Comparison of ENCODE assay signal across 12 cellular contexts in genomic region chr11:113373306-113373705, GRCh38. TPM values are rescaled to one million over a fixed set of nuclear protein-coding genes. Genes with fewer than 3 reads are reported as not detected.
DNase-seq lines count a peak whose midpoint lies in the region; ATAC-seq and TF ChIP-seq lines count a peak whose summit lies in the region.
"Had no signal": no experiment of that assay in that cellular context is flagged by ENCODE, and none has a peak within 500 bp of the region (broad histone marks: within the 10 kb centered on the region; RNA-seq: fewer than 3 reads in every experiment).

No MANE protein-coding gene starts in this region.

- peak; percentile 60 for DNase-seq in HCEC 1CT
- DNase-seq in adipocyte (ENCODE audit: low read depth), result peak; percentile 17
- peak; percentile 35 for DNase-seq in fibroblast of the aortic adventitia (ENCODE audit: low read depth)
- DNase-seq in upper lobe of right lung, result no peak
- DNase-seq in activated T-cell treated with anti-CD3 and anti-CD28 coated beads for 4 hours, result no peak
- DNase-seq in dorsolateral prefrontal cortex, result no peak
- DNase-seq in ascending aorta (ENCODE audit: low spot score in 2 of 2), result no peak
- DNase-seq: activated CD8-positive, alpha-beta T cell treated with anti-CD3 and anti-CD28 coated beads, Interleukin-2, amount 10 ng/mL, durations not matched to agents 7 days and 5 days; aorta; NCI-H1417; posterior cingulate gyrus; stimulated activated CD4-positive, alpha-beta T cell treated with anti-CD3 and anti-CD28 coated beads, Interleukin-15, amount 100 ng/mL, for 24 hours had no signal

- H3K9ac ChIP-seq in adipocyte (ENCODE audit: low read length), result no peak overlapping the region

- H3K36me3 ChIP-seq in adipocyte (ENCODE audit: control insufficient read depth, insufficient read depth, low read length, severe bottlenecking), result no peaks in the 10 kb centered on the region
- H3K36me3 ChIP-seq in upper lobe of right lung, result peaks cover 7% of the 10 kb centered on the region
- H3K36me3 ChIP-seq in ascending aorta, result peaks cover 3 to 5% of the 10 kb centered on the region in 2 donors

- no peaks in the 10 kb centered on the region for H3K27me3 ChIP-seq in adipocyte (replicated peaks; ENCODE audit: control insufficient read depth, insufficient read depth, low read length)
- H3K27me3 ChIP-seq in upper lobe of right lung, result no peaks in the 10 kb centered on the region
- no peaks in the 10 kb centered on the region for H3K27me3 ChIP-seq in dorsolateral prefrontal cortex
- H3K27me3 ChIP-seq in ascending aorta, result no peaks in the 10 kb centered on the region

- intact Hi-C loops in upper lobe of right lung (cut with DNase I), result no loop called here
- intact Hi-C loops in dorsolateral prefrontal cortex (cut with DNase I), result no loop called here
- intact Hi-C loops in ascending aorta (cut with DNase I), result loop anchor here (5.0 kb wide), 1 partner anchor 359 kb away; no protein-coding TSS in a partner anchor

- H3K4me1 ChIP-seq in adipocyte (ENCODE audit: control insufficient read depth, insufficient read depth, low read length), result peaks cover 19% of the 10 kb centered on the region
- no peaks in the 10 kb centered on the region for H3K4me1 ChIP-seq in upper lobe of right lung
- no peaks in the 10 kb centered on the region for H3K4me1 ChIP-seq in ascending aorta

- H3K4me3 ChIP-seq in adipocyte (ENCODE audit: low read length) (no peak overlapping the region), fibroblast of the aortic adventitia (ENCODE audit: low read depth, low read length) (no peak overlapping the region), upper lobe of right lung (no peak overlapping the region), dorsolateral prefrontal cortex (no peak overlapping the region), ascending aorta (no peak overlapping the region)

- TF ChIP-seq CTCF in fibroblast of the aortic adventitia (IDR thresholded peaks at IDR 0.05; ENCODE audit: insufficient read depth, low read length) (no peak), upper lobe of right lung (IDR thresholded peaks at IDR 0.05) (no peak), dorsolateral prefrontal cortex (IDR thresholded peaks at IDR 0.05 in 54 of 56, conservative IDR thresholded peaks at IDR 0.05 in 2 of 56; ENCODE audit: low read depth in 1 of 56, partially characterized antibody in 56 of 56) (no peak), ascending aorta (IDR thresholded peaks at IDR 0.05) (no peak)

- ATAC-seq in upper lobe of right lung, result peak; percentile 10
- ATAC-seq: activated CD8-positive, alpha-beta T cell treated with anti-CD3 and anti-CD28 coated beads, Interleukin-2, amount 10 ng/mL, durations not matched to agents 7 days and 5 days had no signal

- no peaks in the 10 kb centered on the region for H3K9me3 ChIP-seq in adipocyte (ENCODE audit: control insufficient read depth, low read length)
- no peaks in the 10 kb centered on the region for H3K9me3 ChIP-seq in upper lobe of right lung
- H3K9me3 ChIP-seq in ascending aorta, result no peaks in the 10 kb centered on the region

- H3K27ac ChIP-seq in upper lobe of right lung, result no peak overlapping the region
- H3K27ac ChIP-seq in dorsolateral prefrontal cortex, result no peak overlapping the region
- H3K27ac ChIP-seq in ascending aorta, result no peak overlapping the region

RNA-seq across cellular contexts. Expression of gene ANKK1, which starts 14.3 kb away (rescaled TPM):
- not detected in 2 replicates for total RNA-seq in fibroblast of the aortic adventitia (ENCODE audit: low replicate concordance)
- not detected for total RNA-seq in upper lobe of right lung
- 1 to 10 TPM in 35 of 120 experiments, under 1 TPM in 82, not detected in 3; 0.19 to 3.5 (median 0.66) TPM for total RNA-seq in dorsolateral prefrontal cortex
- total RNA-seq in ascending aorta, result not detected
- total RNA-seq: activated CD8-positive, alpha-beta T cell treated with anti-CD3 and anti-CD28 coated beads, Interleukin-2, amount 10 ng/mL, durations not matched to agents 7 days and 5 days had no signal

RNA-seq across cellular contexts. Expression of gene TTC12, which starts 58.9 kb away (rescaled TPM):
- total RNA-seq in fibroblast of the aortic adventitia (ENCODE audit: low replicate concordance), result 9.8 and 12.7 TPM in 2 replicates
- 15.3 TPM for total RNA-seq in upper lobe of right lung
- 10 to 100 TPM in 99 of 120 experiments, 1 to 10 TPM in 21; 4.3 to 31.8 (median 14.8) TPM for total RNA-seq in dorsolateral prefrontal cortex
- 3.0 TPM for total RNA-seq in ascending aorta

Comparison
In these comparisons a context has a peak if more than half of its experiments do, and no peak if none do; other contexts are left out.
1. DNase-seq: peak in HCEC 1CT (single experiment), adipocyte (single experiment) and fibroblast of the aortic adventitia (single experiment); none in upper lobe of right lung (single experiment), activated T-cell treated with anti-CD3 and anti-CD28 coated beads for 4 hours (single experiment), dorsolateral prefrontal cortex (0 of 10) and ascending aorta (0 of 2).